In genomic region chr1:58815680-58816071, GRCh38 we compare ENCODE assay signal across 8 cellular contexts. TPM values are rescaled to one million over a fixed set of nuclear protein-coding genes. Genes with fewer than 3 reads are reported as not detected.
A peak's percentile ranks its signal among the peaks of the same experiment; 100 is the strongest.
DNase-seq lines count a peak whose midpoint lies in the region; ATAC-seq, FAIRE-seq and TF ChIP-seq lines count a peak whose summit lies in the region.

No MANE protein-coding gene starts in this region.

- H3K9me3 ChIP-seq in keratinocyte (ENCODE audit: control insufficient read depth, low read depth, low read length) = peaks cover under 1% of the 10 kb centered on the region

- no peak for TF ChIP-seq RAD21 in Ishikawa (IDR thresholded peaks at IDR 0.05; ENCODE audit: low read depth)

- H3K36me3 ChIP-seq in keratinocyte (ENCODE audit: control insufficient read depth in 2 of 2, extremely low read depth in 1 of 2, insufficient read depth in 2 of 2, low read length in 2 of 2) = no peaks in the 10 kb centered on the region

- DNase-seq in CD14-positive monocyte (ENCODE audit: low spot score) (no peak), astrocyte of the spinal cord (ENCODE audit: low read depth, low spot score) (no peak), keratinocyte (ENCODE audit: low read depth, low spot score) (no peak), NCI-H748 treated with DMSO at 0.1 percent for 48 hours (lab: John Stamatoyannopoulos, UW) (no peak), mucosa of gallbladder (ENCODE audit: low spot score) (no peak)

- TF ChIP-seq CTCF in CD14-positive monocyte (IDR thresholded peaks at IDR 0.05) (no peak), astrocyte of the spinal cord (IDR thresholded peaks at IDR 0.05; ENCODE audit: low read depth, low read length) (no peak), keratinocyte (optimal IDR thresholded peaks at IDR 0.05 in 1 of 3, IDR thresholded peaks at IDR 0.05 in 1 of 3, conservative IDR thresholded peaks at IDR 0.05 in 1 of 3; ENCODE audit: extremely low read depth in 1 of 3, insufficient read depth in 2 of 3, low read length in 3 of 3) (no peak)

- H3K27me3 ChIP-seq in keratinocyte (ENCODE audit: control insufficient read depth, extremely low read depth, insufficient read depth, low read length) = no peaks in the 10 kb centered on the region

- peak overlapping the region; percentile 91 for H3K4me2 ChIP-seq in keratinocyte (ENCODE audit: control insufficient read depth, extremely low read depth, insufficient read depth, low read depth, low read length)

- peak; percentile 19 for ATAC-seq in GM21381 (IDR thresholded peaks at IDR 0.05; ENCODE audit: unreplicated experiment)

- intact Hi-C loops in CD14-positive monocyte (cut with micrococcal nuclease) = loop anchor here in 1 of 2 donors (10.0 kb wide), 1 partner anchor 89 kb away; no protein-coding TSS in a partner anchor

- H3K9me3 Mint-ChIP-seq in CD14-positive monocyte = no peaks in the 10 kb centered on the region
- H3K9me3 Mint-ChIP-seq in stimulated activated naive CD8-positive, alpha-beta T cell treated with anti-CD3 and anti-CD28 coated beads, Interleukin-15, Interleukin-2, amounts not matched to agents 100 ng/mL and 50 ng/mL, for 24 hours = no peaks in the 10 kb centered on the region

- peak overlapping the region; percentile 83 for H3K9ac ChIP-seq in keratinocyte (ENCODE audit: control insufficient read depth, extremely low read depth, insufficient read depth, low read length)

- peak overlapping the region; percentile 88 for H3K27ac ChIP-seq in keratinocyte (ENCODE audit: control insufficient read depth, insufficient read depth, low read length)

- H3K4me3 ChIP-seq in astrocyte of the spinal cord (ENCODE audit: low read depth, low read length) = peak overlapping the region; percentile 45
- peak overlapping the region; percentile 40 to 83 (median 78) for H3K4me3 ChIP-seq in keratinocyte (ENCODE audit: control insufficient read depth in 2 of 3, extremely low read depth in 1 of 3, insufficient read depth in 2 of 3, low read depth in 1 of 3, low read length in 3 of 3)

- TF ChIP-seq EP300 in Ishikawa (IDR thresholded peaks at IDR 0.05; ENCODE audit: borderline replicate concordance) = no peak

- H3K27me3 Mint-ChIP-seq in CD14-positive monocyte (ENCODE audit: low read depth in 3 of 3) = no peaks in the 10 kb centered on the region
- H3K27me3 Mint-ChIP-seq in stimulated activated naive CD8-positive, alpha-beta T cell treated with anti-CD3 and anti-CD28 coated beads, Interleukin-15, Interleukin-2, amounts not matched to agents 100 ng/mL and 50 ng/mL, for 24 hours = no peaks in the 10 kb centered on the region

- in situ Hi-C loops in astrocyte of the spinal cord (cut with HindIII; ENCODE audit: low sequenced_read_pairs) = no loop called here

- no peaks in the 10 kb centered on the region for H3K36me3 Mint-ChIP-seq in CD14-positive monocyte
- no peaks in the 10 kb centered on the region for H3K36me3 Mint-ChIP-seq in stimulated activated naive CD8-positive, alpha-beta T cell treated with anti-CD3 and anti-CD28 coated beads, Interleukin-15, Interleukin-2, amounts not matched to agents 100 ng/mL and 50 ng/mL, for 24 hours (ENCODE audit: low read depth)

- H3K27ac Mint-ChIP-seq in CD14-positive monocyte = peak overlapping the region; percentile 89 to 98 (median 96)
- H3K27ac Mint-ChIP-seq in stimulated activated naive CD8-positive, alpha-beta T cell treated with anti-CD3 and anti-CD28 coated beads, Interleukin-15, Interleukin-2, amounts not matched to agents 100 ng/mL and 50 ng/mL, for 24 hours = peak overlapping the region; percentile 56

- H3K9me1 ChIP-seq in keratinocyte (ENCODE audit: control insufficient read depth, extremely low read depth, insufficient read depth, low read length) = no peaks in the 10 kb centered on the region

- FAIRE-seq in keratinocyte (lab: Jason Lieb, UNC) = peak; percentile 53

- no peak overlapping the region for H2AFZ ChIP-seq in keratinocyte (ENCODE audit: control insufficient read depth, low read length)

- peaks cover 62% of the 10 kb centered on the region for H3K4me1 Mint-ChIP-seq in CD14-positive monocyte
- peaks cover 46% of the 10 kb centered on the region for H3K4me1 Mint-ChIP-seq in stimulated activated naive CD8-positive, alpha-beta T cell treated with anti-CD3 and anti-CD28 coated beads, Interleukin-15, Interleukin-2, amounts not matched to agents 100 ng/mL and 50 ng/mL, for 24 hours (ENCODE audit: low read depth)

- no peaks in the 10 kb centered on the region for H3K79me2 ChIP-seq in keratinocyte (ENCODE audit: control insufficient read depth, insufficient read depth, low read length)

- dilution Hi-C loops in keratinocyte (cut with MboI; ENCODE audit: extremely low pct_ligation_motif_present, low sequenced_read_pairs) = no loop called here

- H4K20me1 ChIP-seq in keratinocyte (ENCODE audit: control insufficient read depth, extremely low read depth, insufficient read depth, low read length) = no peaks in the 10 kb centered on the region

- peaks cover 77% of the 10 kb centered on the region for H3K4me1 ChIP-seq in keratinocyte (ENCODE audit: control insufficient read depth, extremely low read depth, insufficient read depth, low read length)

- H3K4me3 Mint-ChIP-seq in CD14-positive monocyte = peak overlapping the region; percentile 89 to 95
- peak overlapping the region; percentile 83 for H3K4me3 Mint-ChIP-seq in stimulated activated naive CD8-positive, alpha-beta T cell treated with anti-CD3 and anti-CD28 coated beads, Interleukin-15, Interleukin-2, amounts not matched to agents 100 ng/mL and 50 ng/mL, for 24 hours

TF ChIP-seq in Ishikawa, 13 proteins besides CTCF, POLR2A, EP300 and RAD21:
- TF ChIP-seq USF1 (IDR thresholded peaks at IDR 0.05) (no peak), EGR1 (IDR thresholded peaks at IDR 0.05) (no peak), TAF1 (IDR thresholded peaks at IDR 0.05; ENCODE audit: low read depth) (no peak), FOXM1 (IDR thresholded peaks at IDR 0.05; ENCODE audit: borderline replicate concordance, low read depth) (no peak), MAX (IDR thresholded peaks at IDR 0.05) (no peak), TEAD4 (IDR thresholded peaks at IDR 0.05) (peak; percentile 53), YY1 (IDR thresholded peaks at IDR 0.05; ENCODE audit: low read depth) (no peak)
TF ChIP-seq in Ishikawa: peak in this region for 1.

RNA-seq across cellular contexts. Expression of gene JUN, which starts 31.8 kb away (rescaled TPM):
- polyA plus RNA-seq in CD14-positive monocyte (10 to 100 TPM; 29.3 to 31.3 TPM), keratinocyte (31.2 to 83.1 TPM (median 70.1 TPM) in 3 replicates)
- polyA plus RNA-seq in keratinocyte (2011; ENCODE audit: low read depth) = 322 TPM
- 20.0 and 37.1 TPM in 2 replicates for polyA plus RNA-seq in keratinocyte (2011; cell fraction: cytosol; rRNA removed)
- 170 and 226 TPM in 2 replicates for polyA plus RNA-seq in keratinocyte (2011; cell fraction: nucleus; rRNA removed)
- polyA plus RNA-seq in keratinocyte (2012; ENCODE audit: low replicate concordance) = 43.2 and 179 TPM in 2 replicates
- polyA minus RNA-seq in keratinocyte = 28.4 to 46.4 TPM (median 36.4 TPM) in 3 replicates
- polyA minus RNA-seq in keratinocyte (2011; cell fraction: cytosol; rRNA and poly(A)+ RNA removed) = 76.4 TPM
- 198 and 206 TPM in 2 replicates for polyA minus RNA-seq in keratinocyte (2011; cell fraction: nucleus; rRNA and poly(A)+ RNA removed)
- 135 TPM for total RNA-seq in mucosa of gallbladder
